Comparison of ENCODE assay signal across 15 cellular contexts in the genomic region with DNA sequence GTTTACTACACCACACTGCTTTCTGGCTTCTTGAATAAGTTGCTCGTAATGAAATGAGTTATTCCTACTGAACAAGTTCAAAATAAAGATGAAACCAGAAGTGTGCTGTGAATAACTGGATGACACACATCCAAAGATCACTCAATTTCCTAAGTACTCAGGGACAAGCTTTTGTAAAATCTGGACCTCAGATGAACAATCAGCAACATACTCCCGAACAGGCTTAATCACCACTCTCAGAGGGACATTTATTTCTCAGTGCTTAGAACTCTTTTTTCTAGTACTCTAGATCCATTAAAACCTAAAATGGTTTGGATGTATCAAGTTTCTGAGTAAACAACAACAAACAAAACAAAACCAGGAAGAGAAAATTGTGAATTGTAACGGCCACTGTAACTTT.
DNase-seq lines count a peak whose midpoint lies in the region; ATAC-seq and TF ChIP-seq lines count a peak whose summit lies in the region.
"Had no signal": no experiment of that assay in that cellular context is flagged by ENCODE, and none has a peak within 500 bp of the region (broad histone marks: within the 10 kb centered on the region; RNA-seq: fewer than 3 reads in every experiment).

No MANE protein-coding gene starts in this region.

- H3K79me2 ChIP-seq in OCI-LY7 (ENCODE audit: insufficient read depth, low read depth, low read length) = no peaks in the 10 kb centered on the region

- no peak for TF ChIP-seq POLR2A in transverse colon (IDR thresholded peaks at IDR 0.05)

- H3K36me3 ChIP-seq in OCI-LY7 (ENCODE audit: insufficient read depth, low read length) = no peaks in the 10 kb centered on the region
- no peaks in the 10 kb centered on the region for H3K36me3 ChIP-seq in transverse colon
- H3K36me3 ChIP-seq: thoracic aorta had no signal

- H3K9me3 Mint-ChIP-seq in activated CD4-positive, alpha-beta T cell treated with anti-CD3 and anti-CD28 coated beads for 36 hours (ENCODE audit: low read depth) = no peaks in the 10 kb centered on the region
- H3K9me3 Mint-ChIP-seq in mesothelial cell of epicardium = no peaks in the 10 kb centered on the region
- H3K9me3 Mint-ChIP-seq: activated CD4-positive, alpha-beta memory T cell treated with anti-CD3 and anti-CD28 coated beads for 36 hours; immature natural killer cell had no signal

- TF ChIP-seq CTCF in OCI-LY7 (conservative IDR thresholded peaks at IDR 0.05; ENCODE audit: low read length) (no peak), transverse colon (IDR thresholded peaks at IDR 0.05) (no peak), mesothelial cell of epicardium (IDR thresholded peaks at IDR 0.05; ENCODE audit: unreplicated experiment) (no peak)

- no peaks in the 10 kb centered on the region for H3K4me1 ChIP-seq in OCI-LY7 (ENCODE audit: insufficient read depth, low read length, poor library complexity, severe bottlenecking)
- peaks cover 0 to 29% (median 6%) of the 10 kb centered on the region in 4 donors for H3K4me1 ChIP-seq in transverse colon

- BruUV-seq in OCI-LY7 (replicated peaks; lab: Mats Ljungman, UMichigan) = no TSS peak

- H3K9me3 ChIP-seq in OCI-LY7 (ENCODE audit: low read length) (no peaks in the 10 kb centered on the region), transverse colon (no peaks in the 10 kb centered on the region)
- H3K9me3 ChIP-seq: thoracic aorta had no signal

- no peaks in the 10 kb centered on the region for H3K9me2 ChIP-seq in OCI-LY7 (ENCODE audit: insufficient read depth, low read length)

- CTCF ChIA-PET in activated CD4-positive, alpha-beta T cell treated with anti-CD3 and anti-CD28 coated beads for 36 hours (lab: Charles Lee) = interaction anchor here (1.3 kb wide), 1 partner anchor 109 kb away, joined by 3 read pairs; no protein-coding TSS in a partner anchor
- CTCF ChIA-PET in OCI-LY7 (lab: Charles Lee; ENCODE audit: unreplicated experiment) = no interaction called here

- in situ Hi-C loops in transverse colon (cut with MboI; ENCODE audit: low pct_ligation_motif_present in 1 of 4, low pct_unique_long_range_greater_than_20kb in 1 of 4, low sequenced_read_pairs in 3 of 4) = no loop called here

- H3K4me2 ChIP-seq in OCI-LY7 (ENCODE audit: low read length) = no peak overlapping the region

- 30 to 49% methylated on average over 2 to 3 of the region's 3 CpGs for WGBS in transverse colon (ENCODE audit: low coverage in 1 of 2), 2 donors

- POLR2A ChIA-PET in activated CD4-positive, alpha-beta T cell treated with anti-CD3 and anti-CD28 coated beads for 36 hours (lab: Charles Lee) = no interaction called here
- POLR2A ChIA-PET in OCI-LY7 (lab: Charles Lee) = no interaction called here

- DNase-seq in activated CD4-positive, alpha-beta T cell treated with anti-CD3 and anti-CD28 coated beads for 36 hours = no peak
- no peak for DNase-seq in activated CD4-positive, alpha-beta T cell treated with anti-CD3 and anti-CD28 coated beads, Interleukin-2, amount 50 U/mL, for 48 hours
- DNase-seq in OCI-LY7 (ENCODE audit: low spot score) = no peak
- no peak for DNase-seq in transverse colon
- DNase-seq in mesothelial cell of epicardium (ENCODE audit: low spot score in 2 of 2, unreplicated experiment in 2 of 2) = no peak
- DNase-seq in KG1 (lab: John Stamatoyannopoulos, UW) = no peak
- DNase-seq: activated CD4-positive, alpha-beta memory T cell treated with anti-CD3 and anti-CD28 coated beads for 36 hours; DND-41; immature natural killer cell; midbrain; NCI-H1105 treated with DMSO at 0.1 percent for 48 hours; NCI-H748 treated with DMSO at 0.1 percent for 48 hours had no signal

- H2AFZ ChIP-seq in OCI-LY7 (ENCODE audit: low read length) = peak overlapping the region; percentile 65

- no peaks in the 10 kb centered on the region for H3K27me3 Mint-ChIP-seq in activated CD4-positive, alpha-beta T cell treated with anti-CD3 and anti-CD28 coated beads for 36 hours
- H3K27me3 Mint-ChIP-seq in mesothelial cell of epicardium (ENCODE audit: low read depth) = no peaks in the 10 kb centered on the region
- H3K27me3 Mint-ChIP-seq: activated CD4-positive, alpha-beta memory T cell treated with anti-CD3 and anti-CD28 coated beads for 36 hours had no signal

- H3K27me3 ChIP-seq in transverse colon = no peaks in the 10 kb centered on the region

- intact Hi-C loops in activated CD4-positive, alpha-beta T cell treated with anti-CD3 and anti-CD28 coated beads for 36 hours (cut with DNase I, micrococcal nuclease) = loop anchor here in 1 of 2 experiments (5.0 kb wide), 1 partner anchor 109 kb away; no protein-coding TSS in a partner anchor
- intact Hi-C loops in OCI-LY7 (cut with micrococcal nuclease; ENCODE audit: unreplicated experiment) (no loop called here), transverse colon (cut with DNase I; ENCODE audit: low total_unique reads) (no loop called here)

- ATAC-seq in activated CD4-positive, alpha-beta T cell treated with anti-CD3 and anti-CD28 coated beads for 36 hours = peak; percentile 43
- ATAC-seq in esophagus mucosa (peak; percentile 2), HG03520 (IDR thresholded peaks at IDR 0.05; ENCODE audit: unreplicated experiment) (no peak)

- no peak overlapping the region for H3K27ac ChIP-seq in OCI-LY7 (ENCODE audit: low read depth, low read length, poor library complexity, severe bottlenecking)
- H3K27ac ChIP-seq in transverse colon = peak overlapping the region; percentile 54 to 77 (median 60)
- H3K27ac ChIP-seq: thoracic aorta had no signal

- H3K4me3 ChIP-seq in OCI-LY7 (ENCODE audit: low read depth, low read length, poor library complexity, severe bottlenecking) = no peak overlapping the region
- H3K4me3 ChIP-seq in transverse colon = no peak overlapping the region
- H3K4me3 ChIP-seq: thoracic aorta had no signal

- no peak overlapping the region for H3K27ac Mint-ChIP-seq in activated CD4-positive, alpha-beta T cell treated with anti-CD3 and anti-CD28 coated beads for 36 hours
- no peak overlapping the region for H3K27ac Mint-ChIP-seq in mesothelial cell of epicardium
- H3K27ac Mint-ChIP-seq: activated CD4-positive, alpha-beta memory T cell treated with anti-CD3 and anti-CD28 coated beads for 36 hours; immature natural killer cell had no signal

- no peak overlapping the region for H3K4me3 Mint-ChIP-seq in activated CD4-positive, alpha-beta T cell treated with anti-CD3 and anti-CD28 coated beads for 36 hours
- H3K4me3 Mint-ChIP-seq in mesothelial cell of epicardium = no peak overlapping the region
- H3K4me3 Mint-ChIP-seq: activated CD4-positive, alpha-beta memory T cell treated with anti-CD3 and anti-CD28 coated beads for 36 hours; immature natural killer cell had no signal

- no peaks in the 10 kb centered on the region for H3K36me3 Mint-ChIP-seq in activated CD4-positive, alpha-beta T cell treated with anti-CD3 and anti-CD28 coated beads for 36 hours (ENCODE audit: low read depth)
- H3K36me3 Mint-ChIP-seq in mesothelial cell of epicardium = no peaks in the 10 kb centered on the region
- H3K36me3 Mint-ChIP-seq: activated CD4-positive, alpha-beta memory T cell treated with anti-CD3 and anti-CD28 coated beads for 36 hours; immature natural killer cell had no signal

- TF ChIP-seq EP300 in transverse colon (IDR thresholded peaks at IDR 0.05; ENCODE audit: low read depth) = no peak

- H4K20me1 ChIP-seq in OCI-LY7 (ENCODE audit: insufficient read depth, low read length) = no peaks in the 10 kb centered on the region

- H3K4me1 Mint-ChIP-seq in activated CD4-positive, alpha-beta T cell treated with anti-CD3 and anti-CD28 coated beads for 36 hours = peaks cover 4% of the 10 kb centered on the region
- H3K4me1 Mint-ChIP-seq in mesothelial cell of epicardium = peaks cover 4% of the 10 kb centered on the region
- H3K4me1 Mint-ChIP-seq: immature natural killer cell had no signal
